In genomic region chr10:17116193-17116592, GRCh38 we compare ENCODE assay signal across 2 cellular contexts.
TF ChIP-seq lines count a peak whose summit lies in the region.

No MANE protein-coding gene starts in this region.

TF ChIP-seq in SK-N-SH treated with all-trans-retinoic acid at 6 μM for 48 hours, 23 proteins besides CTCF, POLR2A, EP300 and RAD21 (continued from another document):
- TF ChIP-seq TSHZ2 (CRISPR knock-in tag; IDR thresholded peaks at IDR 0.05) (no peak), PATZ1 (CRISPR knock-in tag; IDR thresholded peaks at IDR 0.05; ENCODE audit: borderline replicate concordance) (no peak), OSR1 (CRISPR knock-in tag; IDR thresholded peaks at IDR 0.05) (no peak), ZFP30 (CRISPR knock-in tag; IDR thresholded peaks at IDR 0.05) (no peak)

TF ChIP-seq in SK-N-SH, 30 proteins besides CTCF, POLR2A, EP300 and RAD21 (continued from another document):
- TF ChIP-seq SIN3A (IDR thresholded peaks at IDR 0.05; ENCODE audit: borderline replicate concordance, low read depth, low read length) (no peak), GATA2 (CRISPR knock-in tag; IDR thresholded peaks at IDR 0.05) (no peak), PBX3 (IDR thresholded peaks at IDR 0.05) (no peak)
